In the genomic region with DNA sequence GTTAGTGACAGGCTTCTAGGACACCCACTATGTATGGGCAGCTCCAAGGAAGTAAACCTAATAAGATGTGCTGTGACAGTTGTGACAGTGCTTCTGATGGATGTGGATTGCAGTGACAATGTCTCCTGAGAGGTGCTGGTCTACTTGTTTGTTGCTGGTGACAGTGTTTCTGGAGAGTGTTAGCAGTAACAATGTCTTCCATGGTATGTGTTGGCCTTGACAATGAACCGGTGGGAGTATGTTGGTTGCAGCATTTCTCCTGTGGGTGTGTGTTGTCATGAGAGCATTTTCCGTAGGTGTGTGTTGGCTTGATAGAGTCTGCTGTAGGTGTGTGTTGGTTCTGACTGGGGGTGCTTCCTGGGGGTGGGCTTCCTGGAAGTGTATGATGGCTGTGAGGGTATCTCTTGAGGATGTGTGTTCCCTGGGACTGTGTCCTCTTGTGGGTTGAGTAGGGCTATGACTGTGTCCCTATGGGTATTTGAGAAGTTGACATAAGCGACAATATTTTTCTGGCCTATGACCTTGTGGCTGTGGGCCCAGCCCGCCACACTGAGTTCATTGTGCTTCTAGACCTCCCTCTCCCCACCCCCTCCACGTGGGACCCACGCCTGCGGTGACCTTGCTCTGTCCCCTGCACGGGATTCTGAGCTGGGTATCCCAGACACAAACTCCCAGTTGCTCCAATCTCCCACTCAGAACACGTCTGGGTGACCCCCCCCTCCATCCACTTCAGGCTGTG, we compare ENCODE assay signal across 10 cellular contexts. TPM values are rescaled to one million over a fixed set of nuclear protein-coding genes. Genes with fewer than 3 reads are reported as not detected.
A peak's percentile ranks its signal among the peaks of the same experiment; 100 is the strongest.
DNase-seq lines count a peak whose midpoint lies in the region; ATAC-seq, FAIRE-seq and TF ChIP-seq lines count a peak whose summit lies in the region.
"Had no signal": no experiment of that assay in that cellular context is flagged by ENCODE, and none has a peak within 500 bp of the region (broad histone marks: within the 10 kb centered on the region; RNA-seq: fewer than 3 reads in every experiment).

No MANE protein-coding gene starts in this region.

- DNase-seq in BE2C (no peak), T-cell (no peak), right atrium auricular region (ENCODE audit: low spot score) (no peak), urothelium cell line (ENCODE audit: low spot score) (no peak), NCI-H2196 (lab: John Stamatoyannopoulos, UW; ENCODE audit: unreplicated experiment) (no peak)
- DNase-seq: PC-9 had no signal

- ATAC-seq in T-cell (replicated peaks in 1 of 4) (peak in 3 of 4 experiments; percentile 11 to 19 (median 14)), GM21360 (IDR thresholded peaks at IDR 0.05; ENCODE audit: unreplicated experiment) (no peak), HG02885 (IDR thresholded peaks at IDR 0.05; ENCODE audit: poor library complexity, unreplicated experiment) (no peak)

- H3K27ac ChIP-seq in right atrium auricular region: peak overlapping the region; percentile 72 to 79
- peak overlapping the region; percentile 78 for H3K27ac ChIP-seq in rectal smooth muscle tissue (ENCODE audit: low read depth, low read length)
- H3K27ac ChIP-seq: PC-9 had no signal

- H3K27ac Mint-ChIP-seq in T-cell: no peak overlapping the region

- no peaks in the 10 kb centered on the region for H3K36me3 Mint-ChIP-seq in T-cell

- no peak for TF ChIP-seq CTCF in BE2C (IDR thresholded peaks at IDR 0.05; ENCODE audit: low read depth, low read length)
- no peak for TF ChIP-seq CTCF in right atrium auricular region (IDR thresholded peaks at IDR 0.05)

- H3K4me3 ChIP-seq in BE2C (ENCODE audit: low read depth, low read length) (peak overlapping the region; percentile 19; the same call in 1 of the 2 replicates), right atrium auricular region (peak overlapping the region in 1 of 2 donors; percentile 55), rectal smooth muscle tissue (ENCODE audit: low read length) (peak overlapping the region; percentile 69)
- H3K4me3 ChIP-seq: PC-9 had no signal

- H3K27me3 ChIP-seq in BE2C: peaks cover 6% of the 10 kb centered on the region
- H3K27me3 ChIP-seq in right atrium auricular region: no peaks in the 10 kb centered on the region
- peaks cover 4% of the 10 kb centered on the region for H3K27me3 ChIP-seq in rectal smooth muscle tissue (ENCODE audit: control insufficient read depth, insufficient read depth, low read length)

- POLR2A ChIA-PET in T-cell (lab: Charles Lee): no interaction called here

- H3K9me3 Mint-ChIP-seq in T-cell: no peaks in the 10 kb centered on the region

- no peaks in the 10 kb centered on the region for H3K9me3 ChIP-seq in BE2C
- no peaks in the 10 kb centered on the region for H3K9me3 ChIP-seq in right atrium auricular region

- H3K4me3 Mint-ChIP-seq in T-cell: no peak overlapping the region

- peaks cover 0 to 11% (median 8%) of the 10 kb centered on the region in 3 donors for H3K4me1 Mint-ChIP-seq in T-cell

- H3K9ac ChIP-seq in rectal smooth muscle tissue (ENCODE audit: low read length): no peak overlapping the region

- H3K27me3 Mint-ChIP-seq in T-cell: no peaks in the 10 kb centered on the region

- no peaks in the 10 kb centered on the region for H3K4me1 ChIP-seq in BE2C
- peaks cover 0 to 20% of the 10 kb centered on the region in 2 donors for H3K4me1 ChIP-seq in right atrium auricular region
- H3K4me1 ChIP-seq in rectal smooth muscle tissue (ENCODE audit: control insufficient read depth, insufficient read depth, low read length): peaks cover 9% of the 10 kb centered on the region

- H3K36me3 ChIP-seq in BE2C: no peaks in the 10 kb centered on the region
- H3K36me3 ChIP-seq in right atrium auricular region: no peaks in the 10 kb centered on the region
- no peaks in the 10 kb centered on the region for H3K36me3 ChIP-seq in rectal smooth muscle tissue (ENCODE audit: control insufficient read depth, insufficient read depth, low read length)

- FAIRE-seq in urothelium cell line (lab: Jason Lieb, UNC): no peak
- FAIRE-seq: D721Med had no signal

- CTCF ChIA-PET in T-cell (lab: Charles Lee): interaction anchor here in 1 of 2 donors (0.7 to 1.2 kb wide), 3 partner anchors 13 to 55 kb away, joined by 3 to 5 read pairs (median 3); a partner anchor contains a TSS

RNA-seq across cellular contexts. Expression of a gene that starts 1.2 kb away (rescaled TPM):
- 9.6 TPM for polyA plus RNA-seq in BE2C (2012; ENCODE audit: insufficient read depth, insufficient read length, low read depth)
- total RNA-seq in T-cell (10 to 100 TPM in 3 of 5 donors, 1 to 10 TPM in 2; 4.9 to 14.8 (median 10.4) TPM), right atrium auricular region (10 to 100 TPM in 1 of 2 donors, 1 to 10 TPM in 1; 9.3 to 23.0 TPM)

RNA-seq across cellular contexts. Expression of a gene that starts 28.7 kb away (rescaled TPM):
- 106 TPM for polyA plus RNA-seq in BE2C (2012; ENCODE audit: insufficient read depth, insufficient read length, low read depth)
- total RNA-seq in T-cell (10 to 100 TPM; 12.1 to 33.1 (median 30.2) TPM), right atrium auricular region (10 to 100 TPM; 30.8 to 97.8 TPM)

RNA-seq across cellular contexts. Expression of a gene that starts 35.2 kb away (rescaled TPM):
- 27.2 TPM for polyA plus RNA-seq in BE2C (2012; ENCODE audit: insufficient read depth, insufficient read length, low read depth)
- total RNA-seq in T-cell (100 to 1,000 TPM in 3 of 5 donors, 10 to 100 TPM in 2; 67.4 to 168 (median 132) TPM), right atrium auricular region (10 to 100 TPM; 48.8 to 83.1 TPM)

RNA-seq across cellular contexts. Expression of a gene that starts 42.4 kb away (rescaled TPM):
- 218 TPM for polyA plus RNA-seq in BE2C (2012; ENCODE audit: insufficient read depth, insufficient read length, low read depth)
- total RNA-seq in T-cell (100 to 1,000 TPM in 4 of 5 donors, 10 to 100 TPM in 1; 99.4 to 152 (median 144) TPM), right atrium auricular region (10 to 100 TPM; 26.6 to 54.0 TPM)

RNA-seq across cellular contexts. Expression of a gene that starts 50.9 kb away (rescaled TPM):
- polyA plus RNA-seq in BE2C (2012; ENCODE audit: insufficient read depth, insufficient read length, low read depth): 155 TPM
- 100 to 1,000 TPM in 2 of 5 donors, 10 to 100 TPM in 3; 49.3 to 111 (median 99.4) TPM for total RNA-seq in T-cell
- total RNA-seq in right atrium auricular region: 100 to 1,000 TPM; 142 to 193 TPM

Comparison
In these comparisons a context has a peak if more than half of its experiments do, and no peak if none do; other contexts are left out.
1. ATAC-seq: peak in T-cell (3 of 4); none in GM21360 (single experiment) and HG02885 (single experiment).